ENCODE assay signal across 17 cellular contexts in genomic region chr12:69688021-69688420, GRCh38. TPM values are rescaled to one million over a fixed set of nuclear protein-coding genes. Genes with fewer than 3 reads are reported as not detected.
DNase-seq lines count a peak whose midpoint lies in the region; ATAC-seq and TF ChIP-seq lines count a peak whose summit lies in the region.
"Had no signal": no experiment of that assay in that cellular context is flagged by ENCODE, and none has a peak within 500 bp of the region (broad histone marks: within the 10 kb centered on the region; RNA-seq: fewer than 3 reads in every experiment).

No MANE protein-coding gene starts in this region.

- no peaks in the 10 kb centered on the region for H3K36me3 Mint-ChIP-seq in GM23338 (ENCODE audit: low read depth)
- H3K36me3 Mint-ChIP-seq: activated naive CD8-positive, alpha-beta T cell treated with anti-CD3 and anti-CD28 coated beads, Interleukin-2, amount 10 ng/mL, durations not matched to agents 7 days and 5 days; stimulated activated memory B cell treated with anti-CD40 and anti-IgM and Interleukin-4, amounts not matched to agents 10 μg/mL and 1 μg/mL and 100 μg/mL, for 72 hours had no signal

- peaks cover 5% of the 10 kb centered on the region; the same call in 1 of the 2 replicates for H3F3A ChIP-seq in GM23338 (replicated peaks; ENCODE audit: low read depth)

- TF ChIP-seq CTCF in GM23338 (conservative IDR thresholded peaks at IDR 0.05; ENCODE audit: low read depth in 2 of 2) (no peak), RWPE2 (IDR thresholded peaks at IDR 0.05; ENCODE audit: poor library complexity, severe bottlenecking) (no peak), fibroblast of the aortic adventitia (IDR thresholded peaks at IDR 0.05; ENCODE audit: insufficient read depth, low read length) (no peak)

- no peak overlapping the region for H2AFZ ChIP-seq in GM23338

- H3K27me3 ChIP-seq in GM23338 (ENCODE audit: insufficient read depth), result no peaks in the 10 kb centered on the region
- no peaks in the 10 kb centered on the region for H3K27me3 ChIP-seq in RWPE2 (ENCODE audit: insufficient read depth, poor library complexity, severe bottlenecking)
- H3K27me3 ChIP-seq: uterus had no signal

- peaks cover 39% of the 10 kb centered on the region for H3K4me1 Mint-ChIP-seq in GM23338

- H3K9me2 ChIP-seq in GM23338 (ENCODE audit: insufficient read depth), result no peaks in the 10 kb centered on the region

- no peaks in the 10 kb centered on the region for H3K9me3 Mint-ChIP-seq in GM23338
- H3K9me3 Mint-ChIP-seq: activated naive CD8-positive, alpha-beta T cell treated with anti-CD3 and anti-CD28 coated beads, Interleukin-2, amount 10 ng/mL, durations not matched to agents 7 days and 5 days had no signal

- H3K79me2 ChIP-seq in GM23338 (replicated peaks; ENCODE audit: insufficient read depth), result no peaks in the 10 kb centered on the region

- H3K4me2 ChIP-seq in GM23338, result no peak overlapping the region

- no peak overlapping the region for H3K27ac ChIP-seq in GM23338 (ENCODE audit: low read depth)
- peak overlapping the region; percentile 78 for H3K27ac ChIP-seq in RWPE2 (ENCODE audit: poor library complexity, severe bottlenecking)
- H3K27ac ChIP-seq: uterus had no signal

- H3K4me3 ChIP-seq in GM23338 (no peak overlapping the region), RWPE2 (ENCODE audit: severe bottlenecking) (no peak overlapping the region), fibroblast of the aortic adventitia (ENCODE audit: low read depth, low read length) (no peak overlapping the region)
- H3K4me3 ChIP-seq: uterus had no signal

- H3K27me3 Mint-ChIP-seq in GM23338 (ENCODE audit: insufficient read depth, low read depth, poor library complexity), result no peaks in the 10 kb centered on the region

- ATAC-seq in GM23338, result no peak
- ATAC-seq in RWPE2 (ENCODE audit: low read depth), result no peak
- no peak for ATAC-seq in GM19023 (IDR thresholded peaks at IDR 0.05; ENCODE audit: unreplicated experiment)
- ATAC-seq: esophagus mucosa; stimulated activated memory B cell treated with anti-CD40 and anti-IgM and Interleukin-4, amounts not matched to agents 10 μg/mL and 1 μg/mL and 100 μg/mL, for 72 hours had no signal

- no peak overlapping the region for H3K4me3 Mint-ChIP-seq in GM23338
- H3K4me3 Mint-ChIP-seq: activated naive CD8-positive, alpha-beta T cell treated with anti-CD3 and anti-CD28 coated beads, Interleukin-2, amount 10 ng/mL, durations not matched to agents 7 days and 5 days; stimulated activated memory B cell treated with anti-CD40 and anti-IgM and Interleukin-4, amounts not matched to agents 10 μg/mL and 1 μg/mL and 100 μg/mL, for 72 hours had no signal

- DNase-seq in GM23338 (ENCODE audit: low spot score) (peak; percentile 30), RWPE2 (ENCODE audit: low spot score) (no peak), fibroblast of the aortic adventitia (ENCODE audit: low read depth) (peak; percentile 26), renal cortical epithelial cell (ENCODE audit: low read depth) (peak; percentile 80), AG20443 (ENCODE audit: low spot score) (no peak), pons (ENCODE audit: low spot score) (no peak)
- DNase-seq in activated effector memory CD4-positive, alpha-beta T cell treated with anti-CD3 and anti-CD28 coated beads, Interleukin-2, amount 50 U/mL, for 16 hours, result no peak
- DNase-seq: activated CD4-positive, CD25-positive, alpha-beta regulatory T cell; activated naive CD8-positive, alpha-beta T cell treated with anti-CD3 and anti-CD28 coated beads, Interleukin-2, amount 10 ng/mL, durations not matched to agents 7 days and 5 days; GDM1; GOT3; stimulated activated CD4-positive, alpha-beta T cell treated with anti-CD3 and anti-CD28 coated beads, Interleukin-4, amount 100 ng/mL, for 24 hours; uterus had no signal

- no peaks in the 10 kb centered on the region for H3K9me3 ChIP-seq in RWPE2 (ENCODE audit: severe bottlenecking)
- H3K9me3 ChIP-seq: uterus had no signal

- no peak overlapping the region for H3K27ac Mint-ChIP-seq in GM23338
- H3K27ac Mint-ChIP-seq: activated naive CD8-positive, alpha-beta T cell treated with anti-CD3 and anti-CD28 coated beads, Interleukin-2, amount 10 ng/mL, durations not matched to agents 7 days and 5 days; stimulated activated memory B cell treated with anti-CD40 and anti-IgM and Interleukin-4, amounts not matched to agents 10 μg/mL and 1 μg/mL and 100 μg/mL, for 72 hours had no signal

- H3K36me3 ChIP-seq in GM23338 (ENCODE audit: insufficient read depth), result no peaks in the 10 kb centered on the region
- H3K36me3 ChIP-seq in RWPE2 (ENCODE audit: low read depth), result no peaks in the 10 kb centered on the region
- H3K36me3 ChIP-seq: uterus had no signal

- no peaks in the 10 kb centered on the region for H4K20me1 ChIP-seq in GM23338 (replicated peaks; ENCODE audit: insufficient read depth)

- H3K4me1 ChIP-seq in GM23338 (ENCODE audit: insufficient read depth), result peaks cover 23% of the 10 kb centered on the region
- peaks cover 30% of the 10 kb centered on the region for H3K4me1 ChIP-seq in RWPE2 (ENCODE audit: insufficient read depth, poor library complexity, severe bottlenecking)
- H3K4me1 ChIP-seq: uterus had no signal

TF ChIP-seq in GM23338, 12 proteins besides CTCF, POLR2A, EP300 and RAD21 (continues in another document):
- TF ChIP-seq NANOG (IDR thresholded peaks at IDR 0.05; ENCODE audit: borderline replicate concordance) (no peak), EZH2phosphoT487 (IDR thresholded peaks at IDR 0.05; ENCODE audit: unreplicated experiment) (no peak), STAT1 (IDR thresholded peaks at IDR 0.05; ENCODE audit: unreplicated experiment) (no peak), ZNF331 (CRISPR knock-in tag; IDR thresholded peaks at IDR 0.05; ENCODE audit: low read depth) (no peak), POLR2AphosphoS5 (IDR thresholded peaks at IDR 0.05; ENCODE audit: low read depth) (no peak), ETS1 (IDR thresholded peaks at IDR 0.05) (no peak), EZH2 (IDR thresholded peaks at IDR 0.05; ENCODE audit: low read depth, unreplicated experiment) (no peak), ZNF114 (CRISPR knock-in tag; IDR thresholded peaks at IDR 0.05) (no peak), CREB1 (CRISPR knock-in tag; IDR thresholded peaks at IDR 0.05; ENCODE audit: low read depth) (no peak), REST (IDR thresholded peaks at IDR 0.05; ENCODE audit: unreplicated experiment) (no peak)

RNA-seq across cellular contexts. Expression of gene BEST3, which starts 11.1 kb away (rescaled TPM):
- total RNA-seq in GM23338 (2014; rRNA removed; shearing (Covaris generic)), result not detected in 2 replicates
- polyA plus RNA-seq in GM23338 (2016; fragmentation: Nextera tagmentation; extraction: Ambion mirVana), result not detected in 2 replicates
- total RNA-seq in fibroblast of the aortic adventitia (ENCODE audit: low replicate concordance), result not detected in 2 replicates
- 0.55 and 0.87 TPM in 2 replicates for total RNA-seq in renal cortical epithelial cell
- total RNA-seq: activated naive CD8-positive, alpha-beta T cell treated with anti-CD3 and anti-CD28 coated beads, Interleukin-2, amount 10 ng/mL, durations not matched to agents 7 days and 5 days; esophagus mucosa; posterior vena cava had no signal

RNA-seq across cellular contexts. Expression of gene RAB3IP, which starts 50.6 kb away (rescaled TPM):
- 30.8 and 48.6 TPM in 2 replicates for total RNA-seq in GM23338 (2014; rRNA removed; shearing (Covaris generic))
- polyA plus RNA-seq in GM23338 (2016; fragmentation: Nextera tagmentation; extraction: Ambion mirVana), result 42.8 and 48.6 TPM in 2 replicates
- total RNA-seq in fibroblast of the aortic adventitia (ENCODE audit: low replicate concordance) (1.6 and 4.8 TPM in 2 replicates), renal cortical epithelial cell (45.7 and 75.2 TPM in 2 replicates)

Comparison
In these comparisons a context has a peak if more than half of its experiments do, and no peak if none do; other contexts are left out.
1. DNase-seq: peak in GM23338 (single experiment), fibroblast of the aortic adventitia (single experiment) and renal cortical epithelial cell (single experiment); none in RWPE2 (single experiment), activated effector memory CD4-positive, alpha-beta T cell treated with anti-CD3 and anti-CD28 coated beads, Interleukin-2, amount 50 U/mL, for 16 hours (single experiment), AG20443 (single experiment) and pons (single experiment).